ENCODE assay signal across 8 cellular contexts in the genomic region with DNA sequence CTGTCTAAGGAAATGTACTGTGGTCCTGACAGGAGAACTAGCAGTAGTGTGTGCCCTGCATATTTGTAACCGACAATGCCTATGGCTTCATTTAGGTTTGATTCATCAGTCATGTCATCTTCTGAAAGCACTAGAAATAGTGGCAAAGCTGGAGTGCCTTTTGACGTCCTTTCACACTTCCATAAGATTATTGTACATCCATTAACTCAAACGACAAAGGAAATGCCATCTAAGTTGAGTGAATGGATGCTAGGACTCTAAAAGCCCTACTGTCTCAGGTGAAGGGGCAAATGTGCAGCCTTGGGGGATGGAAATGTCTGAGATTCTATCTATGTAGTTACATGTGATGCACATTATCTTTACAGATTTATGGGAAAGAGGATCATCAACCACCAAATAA.
"Had no signal": no experiment of that assay in that cellular context is flagged by ENCODE, and none has a peak within 500 bp of the region (broad histone marks: within the 10 kb centered on the region; RNA-seq: fewer than 3 reads in every experiment).

No MANE protein-coding gene starts in this region.

- DNase-seq: GOT3, H7, HFFc6 had no signal

- H3K36me3 Mint-ChIP-seq: IgD-negative memory B cell had no signal

- ATAC-seq: HCT116, HepG2 had no signal

- H3K4me3 ChIP-seq: HAP-1 had no signal

- H3K4me1 ChIP-seq: HAP-1 had no signal

- H3K4me1 Mint-ChIP-seq: IgD-negative memory B cell had no signal

- H3K4me3 Mint-ChIP-seq: HFFc6, IgD-negative memory B cell had no signal

- H3K27ac Mint-ChIP-seq: HFFc6, IgD-negative memory B cell had no signal

- H3K9me3 ChIP-seq: HAP-1 had no signal

- H3K27ac ChIP-seq: HL-60 had no signal

- H3K9me3 Mint-ChIP-seq: HFFc6 had no signal

- H3K27me3 Mint-ChIP-seq: IgD-negative memory B cell had no signal

- H3K36me3 ChIP-seq: HAP-1 had no signal
